Comparison of ENCODE assay signal across 9 cellular contexts in genomic region chr2:118855451-118856279, GRCh38. TPM values are rescaled to one million over a fixed set of nuclear protein-coding genes. Genes with fewer than 3 reads are reported as not detected.
DNase-seq lines count a peak whose midpoint lies in the region; ATAC-seq, FAIRE-seq and TF ChIP-seq lines count a peak whose summit lies in the region.
"Had no signal": no experiment of that assay in that cellular context is flagged by ENCODE, and none has a peak within 500 bp of the region (broad histone marks: within the 10 kb centered on the region; RNA-seq: fewer than 3 reads in every experiment).

No MANE protein-coding gene starts in this region.

- H3K36me3 ChIP-seq in HUES64 (ENCODE audit: insufficient read depth, low read length) (no peaks in the 10 kb centered on the region), RWPE2 (ENCODE audit: low read depth) (no peaks in the 10 kb centered on the region), pancreas (no peaks in the 10 kb centered on the region), thymus (ENCODE audit: control insufficient read depth, insufficient read depth) (no peaks in the 10 kb centered on the region)

- H3K9me3 ChIP-seq in HUES64 (ENCODE audit: insufficient read depth, low read depth, low read length) (no peaks in the 10 kb centered on the region), RWPE2 (ENCODE audit: severe bottlenecking) (no peaks in the 10 kb centered on the region), pancreas (no peaks in the 10 kb centered on the region), thymus (ENCODE audit: control insufficient read depth) (peaks cover 1% of the 10 kb centered on the region)

- H3K9ac ChIP-seq in HUES64 (ENCODE audit: low read depth, low read length) = no peak overlapping the region

- peaks cover 100% of the 10 kb centered on the region for H3K27me3 ChIP-seq in HUES64 (ENCODE audit: insufficient read depth, low read length)
- peaks cover 98% of the 10 kb centered on the region for H3K27me3 ChIP-seq in RWPE2 (ENCODE audit: insufficient read depth, poor library complexity, severe bottlenecking)
- peaks cover 3 to 72% (median 13%) of the 10 kb centered on the region in 4 donors for H3K27me3 ChIP-seq in pancreas
- peaks cover 98% of the 10 kb centered on the region for H3K27me3 ChIP-seq in thymus (ENCODE audit: control insufficient read depth, insufficient read depth)

- 2% methylated on average over 69 of the region's 69 CpGs for WGBS in HUES64
- 3 to 4% methylated on average over 66 to 69 of the region's 69 CpGs for WGBS in pancreas, 2 donors
- WGBS in thymus = 2% methylated on average over 69 of the region's 69 CpGs

- no peak overlapping the region for H3K27ac ChIP-seq in HUES64 (ENCODE audit: low read depth, low read length)
- no peak overlapping the region for H3K27ac ChIP-seq in RWPE2 (ENCODE audit: poor library complexity, severe bottlenecking)
- H3K27ac ChIP-seq in pancreas = no peak overlapping the region
- no peak overlapping the region for H3K27ac ChIP-seq in thymus (ENCODE audit: low read depth)

- peak; percentile 52 for DNase-seq in DMS114 treated with DMSO at 0.1 percent for 48 hours (lab: John Stamatoyannopoulos, UW; ENCODE audit: unreplicated experiment)
- no peak for DNase-seq in RWPE2 (ENCODE audit: low spot score)
- DNase-seq in activated gamma-delta T cell treated with anti-CD3 and anti-CD28 coated beads, Interleukin-2, amount 50 U/mL, for 16 hours (ENCODE audit: low read depth) = peak; percentile 66
- DNase-seq in glomerular visceral epithelial cell (ENCODE audit: extremely low spot score) = peak; percentile 41
- peak; percentile 67 to 98 (median 85) for DNase-seq in pancreas

- peak; percentile 96 for TF ChIP-seq CTCF in RWPE2 (IDR thresholded peaks at IDR 0.05; ENCODE audit: poor library complexity, severe bottlenecking)
- peak; percentile 96 to 99 (median 98) for TF ChIP-seq CTCF in pancreas (IDR thresholded peaks at IDR 0.05)

- ATAC-seq in GM21447 (IDR thresholded peaks at IDR 0.05; ENCODE audit: unreplicated experiment) = peak; percentile 78
- peak; percentile 80 for ATAC-seq in RWPE2 (ENCODE audit: low read depth)
- peak; percentile 91 to 98 (median 96) for ATAC-seq in pancreas

- FAIRE-seq in pancreas (lab: Jason Lieb, UNC) = no peak

- H3K4me1 ChIP-seq in HUES64 (ENCODE audit: insufficient read depth, low read length) = peaks cover 34% of the 10 kb centered on the region
- no peaks in the 10 kb centered on the region for H3K4me1 ChIP-seq in RWPE2 (ENCODE audit: insufficient read depth, poor library complexity, severe bottlenecking)
- H3K4me1 ChIP-seq in pancreas = peaks cover 0 to 6% (median 0%) of the 10 kb centered on the region in 3 donors
- no peaks in the 10 kb centered on the region for H3K4me1 ChIP-seq in thymus (ENCODE audit: control insufficient read depth, insufficient read depth, low read length)

- peak overlapping the region; percentile 44 for H3K4me3 ChIP-seq in HUES64 (ENCODE audit: low read length)
- peak overlapping the region; percentile 21 for H3K4me3 ChIP-seq in RWPE2 (ENCODE audit: severe bottlenecking)
- H3K4me3 ChIP-seq in pancreas = peak overlapping the region in 3 of 4 donors; percentile 4 to 30 (median 13)
- peak overlapping the region; percentile 8 for H3K4me3 ChIP-seq in thymus (ENCODE audit: low read length)

- intact Hi-C loops in pancreas (cut with DNase I) = loop anchor here in 2 of 3 donors (5.0 to 10.0 kb wide), 6 partner anchors 361 to 811 kb away; no protein-coding TSS in a partner anchor

RNA-seq across cellular contexts. Expression of gene EN1, which starts 8.2 kb away (rescaled TPM):
- polyA plus RNA-seq in HUES64 (2013, experiment 1 of 2) = 0.35 TPM
- 0.25 TPM for polyA plus RNA-seq in HUES64 (2013, experiment 2 of 2)
- total RNA-seq in pancreas = not detected
- polyA plus RNA-seq in pancreas = not detected
- polyA plus RNA-seq in thymus = 0.46 TPM
- total RNA-seq: temporal lobe had no signal
